ENCODE assay signal across 14 cellular contexts in genomic region chr14:77541905-77542304, GRCh38. TPM values are rescaled to one million over a fixed set of nuclear protein-coding genes. Genes with fewer than 3 reads are reported as not detected.
DNase-seq lines count a peak whose midpoint lies in the region; ATAC-seq and TF ChIP-seq lines count a peak whose summit lies in the region.
"Had no signal": no experiment of that assay in that cellular context is flagged by ENCODE, and none has a peak within 500 bp of the region (broad histone marks: within the 10 kb centered on the region; RNA-seq: fewer than 3 reads in every experiment).

No MANE protein-coding gene starts in this region.

- H3K9me3 ChIP-seq in T-helper 17 cell (ENCODE audit: control insufficient read depth, low read length, poor library complexity, severe bottlenecking) = no peaks in the 10 kb centered on the region

- H3K27ac Mint-ChIP-seq in T-helper 17 cell (peak overlapping the region; percentile 74), neural crest cell (ENCODE audit: unreplicated experiment) (peak overlapping the region; percentile 85)
- H3K27ac Mint-ChIP-seq: activated CD4-positive, alpha-beta T cell treated with anti-CD3 and anti-CD28 coated beads for 36 hours had no signal

- TF ChIP-seq CTCF in neural crest cell (conservative IDR thresholded peaks at IDR 0.05) (no peak), GM13977 (IDR thresholded peaks at IDR 0.05; ENCODE audit: extremely low read depth, insufficient read depth, missing control alignments) (no peak)

- ATAC-seq in GM18511 (IDR thresholded peaks at IDR 0.05; ENCODE audit: unreplicated experiment) (peak; percentile 83), GM21717 (IDR thresholded peaks at IDR 0.05; ENCODE audit: unreplicated experiment) (peak; percentile 74), T-helper 17 cell (no peak), HG02970 (IDR thresholded peaks at IDR 0.05; ENCODE audit: low FRiP score, unreplicated experiment) (no peak)
- ATAC-seq: activated CD4-positive, alpha-beta T cell treated with anti-CD3 and anti-CD28 coated beads for 36 hours; Panc1; stimulated activated naive CD8-positive, alpha-beta T cell treated with anti-CD3 and anti-CD28 coated beads, Interleukin-15, amount 100 ng/mL, for 72 hours had no signal

- DNase-seq in T-helper 17 cell = no peak
- no peak for DNase-seq in neural crest cell (ENCODE audit: low read depth, low spot score)
- no peak for DNase-seq in NCI-H1105 (lab: John Stamatoyannopoulos, UW)
- DNase-seq in GM13977 (ENCODE audit: low spot score) = no peak
- DNase-seq in head of caudate nucleus = no peak
- DNase-seq: activated CD4-positive, alpha-beta T cell treated with anti-CD3 and anti-CD28 coated beads for 36 hours; DMS153; NCI-H1417; stimulated activated naive CD8-positive, alpha-beta T cell treated with anti-CD3 and anti-CD28 coated beads, Interleukin-15, amount 100 ng/mL, for 72 hours had no signal

- intact Hi-C loops in head of caudate nucleus (cut with DNase I) = loop anchor here (10.0 kb wide), 1 partner anchor 387 kb away; no protein-coding TSS in a partner anchor

- H3K4me3 Mint-ChIP-seq in T-helper 17 cell (no peak overlapping the region), neural crest cell (no peak overlapping the region)
- H3K4me3 Mint-ChIP-seq: activated CD4-positive, alpha-beta T cell treated with anti-CD3 and anti-CD28 coated beads for 36 hours had no signal

- no peaks in the 10 kb centered on the region for H3K9me3 Mint-ChIP-seq in neural crest cell
- H3K9me3 Mint-ChIP-seq: stimulated activated naive CD8-positive, alpha-beta T cell treated with anti-CD3 and anti-CD28 coated beads, Interleukin-15, amount 100 ng/mL, for 72 hours had no signal

- in situ Hi-C loops in GM13977 (cut with MboI; ENCODE audit: low pct_unique_long_range_greater_than_20kb, low sequenced_read_pairs, unreplicated experiment) = loop anchor here (10.0 to 25.0 kb wide), 2 partner anchors 237 to 405 kb away; partner anchors contain the start of gene ZDHHC22

- H3K27me3 Mint-ChIP-seq in T-helper 17 cell (no peaks in the 10 kb centered on the region), neural crest cell (ENCODE audit: low read depth) (no peaks in the 10 kb centered on the region)
- H3K27me3 Mint-ChIP-seq: activated CD4-positive, alpha-beta T cell treated with anti-CD3 and anti-CD28 coated beads for 36 hours; stimulated activated naive CD8-positive, alpha-beta T cell treated with anti-CD3 and anti-CD28 coated beads, Interleukin-15, amount 100 ng/mL, for 72 hours had no signal

- H3K4me1 Mint-ChIP-seq in T-helper 17 cell (peaks cover 5% of the 10 kb centered on the region), neural crest cell (peaks cover 25% of the 10 kb centered on the region)

- H3K36me3 Mint-ChIP-seq in T-helper 17 cell (ENCODE audit: low read depth) (no peaks in the 10 kb centered on the region), neural crest cell (ENCODE audit: low read depth) (peaks cover 4% of the 10 kb centered on the region)

RNA-seq across cellular contexts. Expression of gene ISM2, which starts 43.3 kb away (rescaled TPM):
- total RNA-seq in T-helper 17 cell = not detected
- 0.16 TPM in 1 of 2 replicates, not detected in the other for total RNA-seq in neural crest cell
- total RNA-seq: fibroblast of lung had no signal

Comparison
In these comparisons a context has a peak if more than half of its experiments do, and no peak if none do; other contexts are left out.
1. ATAC-seq: peak in GM18511 (single experiment) and GM21717 (single experiment); none in T-helper 17 cell (single experiment) and HG02970 (single experiment).